In genomic region chr17:40416671-40417070, GRCh38 we compare ENCODE assay signal across 10 cellular contexts. TPM values are rescaled to one million over a fixed set of nuclear protein-coding genes. Genes with fewer than 3 reads are reported as not detected.
DNase-seq lines count a peak whose midpoint lies in the region; ATAC-seq and TF ChIP-seq lines count a peak whose summit lies in the region.
"Had no signal": no experiment of that assay in that cellular context is flagged by ENCODE, and none has a peak within 500 bp of the region (broad histone marks: within the 10 kb centered on the region; RNA-seq: fewer than 3 reads in every experiment).

No MANE protein-coding gene starts in this region.

- intact Hi-C loops in A673 (cut with micrococcal nuclease; ENCODE audit: unreplicated experiment), result loop anchor here (10.0 kb wide), 1 partner anchor 112 kb away; the partner anchor contains the start of gene RARA

- no peaks in the 10 kb centered on the region for H3K27me3 Mint-ChIP-seq in activated CD8-positive, alpha-beta T cell treated with anti-CD3 and anti-CD28 coated beads, Interleukin-2, amount 10 ng/mL, durations not matched to agents 7 days and 5 days (ENCODE audit: low read depth)

- peaks cover 16% of the 10 kb centered on the region for H3K4me1 ChIP-seq in A673 (ENCODE audit: insufficient read depth, low read length, poor library complexity, severe bottlenecking)

- peak overlapping the region; percentile 98 for H3K27ac Mint-ChIP-seq in activated CD8-positive, alpha-beta T cell treated with anti-CD3 and anti-CD28 coated beads, Interleukin-2, amount 10 ng/mL, durations not matched to agents 7 days and 5 days

- no peaks in the 10 kb centered on the region for H3K9me3 Mint-ChIP-seq in activated CD8-positive, alpha-beta T cell treated with anti-CD3 and anti-CD28 coated beads, Interleukin-2, amount 10 ng/mL, durations not matched to agents 7 days and 5 days (ENCODE audit: insufficient read depth)

- no peaks in the 10 kb centered on the region for H3K9me3 ChIP-seq in A673 (ENCODE audit: low read depth, low read length, poor library complexity, severe bottlenecking)

- no peak for TF ChIP-seq CTCF in A673 (conservative IDR thresholded peaks at IDR 0.05; ENCODE audit: low read depth, low read length)
- TF ChIP-seq CTCF in omental fat pad (IDR thresholded peaks at IDR 0.05), result no peak

- H3K4me1 Mint-ChIP-seq in activated CD8-positive, alpha-beta T cell treated with anti-CD3 and anti-CD28 coated beads, Interleukin-2, amount 10 ng/mL, durations not matched to agents 7 days and 5 days (ENCODE audit: low read depth), result peaks cover 56% of the 10 kb centered on the region

- peaks cover 46% of the 10 kb centered on the region for H3K36me3 ChIP-seq in A673 (ENCODE audit: insufficient read depth, low read length, poor library complexity, severe bottlenecking)
- H3K36me3 ChIP-seq in H7 (replicated peaks; ENCODE audit: control insufficient read depth, insufficient read depth, low read length), result peaks cover 17% of the 10 kb centered on the region

- POLR2A ChIA-PET in A673 (lab: Charles Lee; ENCODE audit: low non-redundant PET), result no interaction called here
- POLR2A ChIA-PET in activated CD8-positive, alpha-beta T cell treated with anti-CD3 and anti-CD28 coated beads, Interleukin-2, amount 10 ng/mL, durations not matched to agents 7 days and 5 days (lab: Charles Lee), result interaction anchor here (1.2 to 4.1 kb wide), 9 partner anchors 10 to 131 kb away, joined by 3 to 67 read pairs (median 7); partner anchors contain the start of gene IGFBP4

- H3K36me3 Mint-ChIP-seq in activated CD8-positive, alpha-beta T cell treated with anti-CD3 and anti-CD28 coated beads, Interleukin-2, amount 10 ng/mL, durations not matched to agents 7 days and 5 days (ENCODE audit: low read depth), result peaks cover 49% of the 10 kb centered on the region

- CTCF ChIA-PET in A673 (lab: Charles Lee), result no interaction called here
- CTCF ChIA-PET in activated CD8-positive, alpha-beta T cell treated with anti-CD3 and anti-CD28 coated beads, Interleukin-2, amount 10 ng/mL, durations not matched to agents 7 days and 5 days (lab: Charles Lee), result interaction anchor here (0.8 to 6.6 kb wide), 19 partner anchors 9 to 147 kb away, joined by 3 to 122 read pairs (median 6); partner anchors contain the start of gene IGFBP4

- H3K4me3 Mint-ChIP-seq in activated CD8-positive, alpha-beta T cell treated with anti-CD3 and anti-CD28 coated beads, Interleukin-2, amount 10 ng/mL, durations not matched to agents 7 days and 5 days, result peak overlapping the region; percentile 98

- H3K27ac ChIP-seq in A673 (ENCODE audit: low read depth, low read length, poor library complexity, severe bottlenecking), result peak overlapping the region; percentile 86

- H3K27me3 ChIP-seq in A673 (replicated peaks; ENCODE audit: insufficient read depth, low read depth, low read length, poor library complexity), result no peaks in the 10 kb centered on the region
- no peaks in the 10 kb centered on the region for H3K27me3 ChIP-seq in H7 (ENCODE audit: control insufficient read depth, insufficient read depth, low read length)

- no peak for DNase-seq in A673 (ENCODE audit: low spot score)
- DNase-seq in H7, result no peak
- no peak for DNase-seq in activated CD8-positive, alpha-beta T cell treated with anti-CD3 and anti-CD28 coated beads, Interleukin-2, amount 10 ng/mL, durations not matched to agents 7 days and 5 days
- DNase-seq in NCI-H526 treated with DMSO at 0.1 percent for 48 hours (lab: John Stamatoyannopoulos, UW), result no peak
- DNase-seq in NCI-H446 treated with DMSO at 0.1 percent for 48 hours (lab: John Stamatoyannopoulos, UW), result no peak
- no peak for DNase-seq in omental fat pad (ENCODE audit: low spot score)
- DNase-seq: GOT3, NCI-H1048 had no signal

- ATAC-seq in activated CD8-positive, alpha-beta T cell treated with anti-CD3 and anti-CD28 coated beads, Interleukin-2, amount 10 ng/mL, durations not matched to agents 7 days and 5 days, result no peak
- no peak for ATAC-seq in HG03442 (IDR thresholded peaks at IDR 0.05; ENCODE audit: unreplicated experiment)
- ATAC-seq in omental fat pad (ENCODE audit: low FRiP score), result no peak

- H3K4me3 ChIP-seq in A673 (ENCODE audit: low read depth, low read length, poor library complexity, severe bottlenecking), result peak overlapping the region; percentile 90
- H3K4me3 ChIP-seq in H7 (ENCODE audit: insufficient read depth, low read depth, low read length), result peak overlapping the region; percentile 97
- H3K4me3 ChIP-seq in iPS-11a (ENCODE audit: low read depth, low read length), result peak overlapping the region; percentile 94

- BruUV-seq in A673 (replicated peaks; lab: Mats Ljungman, UMichigan), result no TSS peak

RNA-seq across cellular contexts. Expression of gene TOP2A, which starts 1.0 kb away (rescaled TPM):
- total RNA-seq in A673 (2021), result 188 and 216 TPM in 2 replicates
- total RNA-seq in H7 (2014; rRNA removed; shearing (Covaris generic)), result 159 and 249 TPM in 2 replicates
- total RNA-seq in activated CD8-positive, alpha-beta T cell treated with anti-CD3 and anti-CD28 coated beads, Interleukin-2, amount 10 ng/mL, durations not matched to agents 7 days and 5 days, result 100 to 1,000 TPM; 517 to 567 TPM
- 10 to 100 TPM in 1 of 4 donors, 1 to 10 TPM in 2, under 1 TPM in 1; 0.65 to 12.7 (median 2.3) TPM for total RNA-seq in omental fat pad

RNA-seq across cellular contexts. Expression of gene IGFBP4, which starts 26.6 kb away (rescaled TPM):
- 4.8 and 6.5 TPM in 2 replicates for total RNA-seq in A673 (2021)
- 24.6 and 31.8 TPM in 2 replicates for total RNA-seq in H7 (2014; rRNA removed; shearing (Covaris generic))
- 10 to 100 TPM; 28.7 to 28.9 TPM for total RNA-seq in activated CD8-positive, alpha-beta T cell treated with anti-CD3 and anti-CD28 coated beads, Interleukin-2, amount 10 ng/mL, durations not matched to agents 7 days and 5 days
- total RNA-seq in omental fat pad, result 100 to 1,000 TPM; 352 to 633 (median 429) TPM

RNA-seq across cellular contexts. Expression of gene GJD3, which starts 52.1 kb away (rescaled TPM):
- total RNA-seq in A673 (2021), result not detected in 2 replicates
- 0.38 and 1.2 TPM in 2 replicates for total RNA-seq in H7 (2014; rRNA removed; shearing (Covaris generic))
- total RNA-seq in activated CD8-positive, alpha-beta T cell treated with anti-CD3 and anti-CD28 coated beads, Interleukin-2, amount 10 ng/mL, durations not matched to agents 7 days and 5 days, result under 1 TPM in 1 of 2 experiments, not detected in 1; 0.29 TPM
- 1 to 10 TPM in 1 of 4 donors, under 1 TPM in 1, not detected in 2; 0.60 to 2.0 TPM for total RNA-seq in omental fat pad

Comparison
In these comparisons a context has a peak if more than half of its experiments do, and no peak if none do; other contexts are left out.
1. RNA of gene TOP2A, which starts 1.0 kb away (total RNA-seq): 517 to 567 TPM in activated CD8-positive, alpha-beta T cell treated with anti-CD3 and anti-CD28 coated beads, Interleukin-2, amount 10 ng/mL, durations not matched to agents 7 days and 5 days, 188 to 216 TPM in A673 and 159 to 249 TPM in H7; 0.65 to 12.7 TPM in omental fat pad; every median in the first group is over 10 times any median in the second.
2. RNA of gene IGFBP4, which starts 26.6 kb away (total RNA-seq): 352 to 633 TPM in omental fat pad; 28.7 to 28.9 TPM in activated CD8-positive, alpha-beta T cell treated with anti-CD3 and anti-CD28 coated beads, Interleukin-2, amount 10 ng/mL, durations not matched to agents 7 days and 5 days, 24.6 to 31.8 TPM in H7 and 4.8 to 6.5 TPM in A673; every median in the first group is over 10 times any median in the second.
3. Peak in every context shown above with its lines, with median percentiles within 50 percentile points of each other: H3K4me3 ChIP-seq.